19 cellular contexts compared by ENCODE assay signal in genomic region chr9:121399126-121399882, GRCh38. TPM values are rescaled to one million over a fixed set of nuclear protein-coding genes. Genes with fewer than 3 reads are reported as not detected.
DNase-seq lines count a peak whose midpoint lies in the region; ATAC-seq, FAIRE-seq and TF ChIP-seq lines count a peak whose summit lies in the region.
"Had no signal": no experiment of that assay in that cellular context is flagged by ENCODE, and none has a peak within 500 bp of the region (broad histone marks: within the 10 kb centered on the region; RNA-seq: fewer than 3 reads in every experiment).

No MANE protein-coding gene starts in this region.

- H3K9me3 ChIP-seq in Panc1 (ENCODE audit: control insufficient read depth, insufficient read depth, low read depth, low read length) (no peaks in the 10 kb centered on the region), endothelial cell of umbilical vein (replicated peaks; ENCODE audit: control insufficient read depth, insufficient read depth, low read length) (no peaks in the 10 kb centered on the region), neural progenitor cell (ENCODE audit: low read depth) (no peaks in the 10 kb centered on the region)
- H3K9me3 ChIP-seq: upper lobe of right lung had no signal

- dilution Hi-C loops in endothelial cell of umbilical vein (cut with MboI; ENCODE audit: extremely low pct_ligation_motif_present, low sequenced_read_pairs) = no loop called here

- TF ChIP-seq POLR2A in endothelial cell of umbilical vein (IDR thresholded peaks at IDR 0.05; ENCODE audit: low read depth, low read length) = no peak
- TF ChIP-seq POLR2A in H54 (IDR thresholded peaks at IDR 0.05; ENCODE audit: low read depth, low read length) = no peak

- H3K27ac ChIP-seq in Panc1 (ENCODE audit: low read length) (peak overlapping the region; percentile 35), endothelial cell of umbilical vein (ENCODE audit: insufficient read depth, low read depth, low read length) (peak overlapping the region; percentile 62), neural progenitor cell (no peak overlapping the region)
- H3K27ac ChIP-seq: cardiac muscle cell, upper lobe of right lung had no signal

- H3K4me1 ChIP-seq in Panc1 (ENCODE audit: control insufficient read depth, insufficient read depth, low read length) (no peaks in the 10 kb centered on the region), endothelial cell of umbilical vein (ENCODE audit: control insufficient read depth, extremely low read depth, insufficient read depth, low read length) (peaks cover 27% of the 10 kb centered on the region), neural progenitor cell (no peaks in the 10 kb centered on the region)
- H3K4me1 ChIP-seq: upper lobe of right lung had no signal

- FAIRE-seq in endothelial cell of umbilical vein (lab: Jason Lieb, UNC) = no peak
- no peak for FAIRE-seq in H54 (lab: Jason Lieb, UNC)

- no peaks in the 10 kb centered on the region for H3K9me1 ChIP-seq in endothelial cell of umbilical vein (replicated peaks; ENCODE audit: control insufficient read depth, extremely low read depth, insufficient read depth, low read length)

- no peaks in the 10 kb centered on the region for H3K27me3 Mint-ChIP-seq in neural progenitor cell (ENCODE audit: insufficient read depth, low read depth)
- H3K27me3 Mint-ChIP-seq: IgD-negative memory B cell; stimulated activated naive CD8-positive, alpha-beta T cell treated with anti-CD3 and anti-CD28 coated beads, Interleukin-15, Interleukin-2, amounts not matched to agents 100 ng/mL and 50 ng/mL, for 24 hours had no signal

- intact Hi-C loops in Panc1 (cut with micrococcal nuclease; ENCODE audit: unreplicated experiment) = loop anchor here (2.0 kb wide), 1 partner anchor 187 kb away; no protein-coding TSS in a partner anchor
- intact Hi-C loops in endothelial cell of umbilical vein (cut with micrococcal nuclease) = loop anchor here (10.0 kb wide), 1 partner anchor 655 kb away; no protein-coding TSS in a partner anchor

- peaks cover 15% of the 10 kb centered on the region for H3K4me1 Mint-ChIP-seq in neural progenitor cell

- H3K9me3 Mint-ChIP-seq in neural progenitor cell = peaks cover 8% of the 10 kb centered on the region
- H3K9me3 Mint-ChIP-seq: CD8-positive, alpha-beta memory T cell; stimulated activated naive CD8-positive, alpha-beta T cell treated with anti-CD3 and anti-CD28 coated beads, Interleukin-15, Interleukin-2, amounts not matched to agents 100 ng/mL and 50 ng/mL, for 24 hours had no signal

- ATAC-seq in Panc1 (no peak), HG03280 (IDR thresholded peaks at IDR 0.05; ENCODE audit: unreplicated experiment) (no peak)
- ATAC-seq: activated CD4-positive, CD25-positive, alpha-beta regulatory T cell treated with anti-CD3 and anti-CD28 coated beads, Interleukin-2, amount 50 U/mL, for 24 hours had no signal

- CTCF ChIA-PET in Panc1 (lab: Charles Lee) = interaction anchor here (0.6 to 1.3 kb wide), 3 partner anchors 79 to 183 kb away, joined by 3 to 5 read pairs (median 4); no protein-coding TSS in a partner anchor
- CTCF ChIA-PET in endothelial cell of umbilical vein (lab: Charles Lee) = interaction anchor here (0.6 to 8.2 kb wide), 23 partner anchors 17 to 418 kb away, joined by 3 to 211 read pairs (median 5); no protein-coding TSS in a partner anchor

- H3K4me3 ChIP-seq in Panc1 (ENCODE audit: low read depth in 2 of 2, low read length in 2 of 2) (no peak overlapping the region), endothelial cell of umbilical vein (replicated peaks in 1 of 3; ENCODE audit: insufficient read depth in 1 of 3, low read depth in 1 of 3, low read length in 3 of 3) (no peak overlapping the region), neural progenitor cell (no peak overlapping the region)
- H3K4me3 ChIP-seq: cardiac muscle cell, upper lobe of right lung had no signal

- H4K20me1 ChIP-seq in endothelial cell of umbilical vein (replicated peaks; ENCODE audit: control insufficient read depth, extremely low read depth, insufficient read depth, low read length) (no peaks in the 10 kb centered on the region), neural progenitor cell (ENCODE audit: low read depth) (no peaks in the 10 kb centered on the region)

- H3K36me3 ChIP-seq in Panc1 (ENCODE audit: control insufficient read depth, insufficient read depth, low read length) = no peaks in the 10 kb centered on the region
- no peaks in the 10 kb centered on the region for H3K36me3 ChIP-seq in endothelial cell of umbilical vein (ENCODE audit: control insufficient read depth in 2 of 2, extremely low read depth in 1 of 2, insufficient read depth in 2 of 2, low read length in 2 of 2)
- H3K36me3 ChIP-seq in neural progenitor cell = no peaks in the 10 kb centered on the region
- H3K36me3 ChIP-seq: cardiac muscle cell, upper lobe of right lung had no signal

- POLR2A ChIA-PET in Panc1 (lab: Charles Lee) = no interaction called here
- POLR2A ChIA-PET in endothelial cell of umbilical vein (lab: Charles Lee) = no interaction called here

- H2AFZ ChIP-seq in endothelial cell of umbilical vein (ENCODE audit: low read depth, low read length) (no peak overlapping the region), neural progenitor cell (replicated peaks) (peak overlapping the region; percentile 51)

- peak overlapping the region; percentile 24 for H3K9ac ChIP-seq in endothelial cell of umbilical vein (replicated peaks; ENCODE audit: extremely low read depth, insufficient read depth, low read length)
- no peak overlapping the region for H3K9ac ChIP-seq in neural progenitor cell

- H3K4me2 ChIP-seq in endothelial cell of umbilical vein (ENCODE audit: insufficient read depth, low read length) = no peak overlapping the region
- no peak overlapping the region for H3K4me2 ChIP-seq in neural progenitor cell

- DNase-seq in EH (ENCODE audit: low read depth) (peak; percentile 45), Panc1 (ENCODE audit: low read depth, low spot score) (no peak), endothelial cell of umbilical vein (ENCODE audit: low read depth, low spot score) (no peak), neural progenitor cell (ENCODE audit: low spot score) (no peak), H54 (ENCODE audit: insufficient read length, low spot score) (no peak), NCI-H1436 (lab: John Stamatoyannopoulos, UW) (no peak)
- no peak for DNase-seq in central memory CD4-positive, alpha-beta T cell
- DNase-seq: activated CD8-positive, alpha-beta memory T cell treated with anti-CD3 and anti-CD28 coated beads for 24 hours; DND-41; effector CD4-positive, alpha-beta T cell; left colon; upper lobe of right lung had no signal

- peaks cover 3% of the 10 kb centered on the region for H3K36me3 Mint-ChIP-seq in neural progenitor cell

- H3K79me2 ChIP-seq in endothelial cell of umbilical vein (ENCODE audit: control insufficient read depth, insufficient read depth, low read length) (no peaks in the 10 kb centered on the region), neural progenitor cell (ENCODE audit: low read depth) (no peaks in the 10 kb centered on the region)

- no peaks in the 10 kb centered on the region for H3K27me3 ChIP-seq in Panc1 (ENCODE audit: control insufficient read depth, insufficient read depth, low read length)
- no peaks in the 10 kb centered on the region for H3K27me3 ChIP-seq in endothelial cell of umbilical vein (ENCODE audit: control insufficient read depth in 2 of 2, insufficient read depth in 2 of 2, low read length in 2 of 2)
- no peaks in the 10 kb centered on the region for H3K27me3 ChIP-seq in neural progenitor cell
- H3K27me3 ChIP-seq: cardiac muscle cell, upper lobe of right lung had no signal

- no peaks in the 10 kb centered on the region for H3F3A ChIP-seq in neural progenitor cell (ENCODE audit: low read depth)

- H3K27ac Mint-ChIP-seq in neural progenitor cell = no peak overlapping the region
- H3K27ac Mint-ChIP-seq: activated T-helper 1 cell treated with anti-CD3 and anti-CD28 coated beads, Interleukin-12 subunit alpha, Interleukin-12 subunit beta, Interleukin-2, Interleukin-4 antibody, amounts not matched to agents 30 ng/mL and 10 ng/mL and 1 ng/mL, durations not matched to agents 14 hours and 24 hours and 36 hours; IgD-negative memory B cell; stimulated activated naive CD8-positive, alpha-beta T cell treated with anti-CD3 and anti-CD28 coated beads, Interleukin-15, Interleukin-2, amounts not matched to agents 100 ng/mL and 50 ng/mL, for 24 hours had no signal

- H3K4me3 Mint-ChIP-seq in neural progenitor cell = no peak overlapping the region
- H3K4me3 Mint-ChIP-seq: activated T-helper 1 cell treated with anti-CD3 and anti-CD28 coated beads, Interleukin-12 subunit alpha, Interleukin-12 subunit beta, Interleukin-2, Interleukin-4 antibody, amounts not matched to agents 30 ng/mL and 10 ng/mL and 1 ng/mL, durations not matched to agents 14 hours and 24 hours and 36 hours; CD8-positive, alpha-beta memory T cell; IgD-negative memory B cell; stimulated activated naive CD8-positive, alpha-beta T cell treated with anti-CD3 and anti-CD28 coated beads, Interleukin-15, Interleukin-2, amounts not matched to agents 100 ng/mL and 50 ng/mL, for 24 hours had no signal

- no TSS peak for BruUV-seq in Panc1 (replicated peaks; lab: Mats Ljungman, UMichigan)
- no TSS peak for BruUV-seq in endothelial cell of umbilical vein (replicated peaks; lab: Mats Ljungman, UMichigan)

- in situ Hi-C loops in Panc1 (cut with HindIII; ENCODE audit: low pct_unique_long_range_greater_than_20kb, low sequenced_read_pairs) = no loop called here

- TF ChIP-seq CTCF in Panc1 (IDR thresholded peaks at IDR 0.05) (no peak), endothelial cell of umbilical vein (IDR thresholded peaks at IDR 0.05; ENCODE audit: extremely low read depth in 1 of 2, insufficient read depth in 1 of 2, low read depth in 1 of 2, low read length in 2 of 2) (no peak), neural progenitor cell (IDR thresholded peaks at IDR 0.05) (no peak)

TF ChIP-seq in endothelial cell of umbilical vein, 7 proteins besides CTCF, POLR2A, EP300 and RAD21 (continues in another document):
- TF ChIP-seq, protein P1, sequence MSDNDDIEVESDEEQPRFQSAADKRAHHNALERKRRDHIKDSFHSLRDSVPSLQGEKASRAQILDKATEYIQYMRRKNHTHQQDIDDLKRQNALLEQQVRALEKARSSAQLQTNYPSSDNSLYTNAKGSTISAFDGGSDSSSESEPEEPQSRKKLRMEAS (IDR thresholded peaks at IDR 0.05; ENCODE audit: insufficient read depth, insufficient read length) = no peak
- no peak for TF ChIP-seq EZH2 (IDR thresholded peaks at IDR 0.05; ENCODE audit: borderline replicate concordance, low read depth, low read length, severe bottlenecking)

RNA-seq across cellular contexts. Expression of gene STOM, which starts 29.3 kb away (rescaled TPM):
- total RNA-seq in Panc1 (2021; ENCODE audit: unreplicated experiment) = 81.2 TPM
- polyA plus RNA-seq in Panc1 (2012; ENCODE audit: insufficient read length) = 61.2 TPM
- total RNA-seq in endothelial cell of umbilical vein = 138 and 170 TPM in 2 replicates
- 133 and 153 TPM in 2 replicates for polyA plus RNA-seq in endothelial cell of umbilical vein
- 149 and 161 TPM in 2 replicates for polyA plus RNA-seq in endothelial cell of umbilical vein (2011; cell fraction: cytosol; rRNA removed)
- 72.7 and 88.0 TPM in 2 replicates for polyA plus RNA-seq in endothelial cell of umbilical vein (2011; cell fraction: nucleus; rRNA removed)
- 142 and 165 TPM in 2 replicates for polyA plus RNA-seq in endothelial cell of umbilical vein (2012)
- polyA minus RNA-seq in endothelial cell of umbilical vein = 165 and 168 TPM in 2 replicates
- 75.4 TPM for polyA minus RNA-seq in endothelial cell of umbilical vein (2011; cell fraction: cytosol; rRNA and poly(A)+ RNA removed)
- polyA minus RNA-seq in endothelial cell of umbilical vein (2011; cell fraction: nucleus; rRNA and poly(A)+ RNA removed) = 63.6 and 70.5 TPM in 2 replicates
- 61.5 and 99.4 TPM in 2 replicates for total RNA-seq in neural progenitor cell (ENCODE audit: low replicate concordance)
